ENCODE assay signal across 37 cellular contexts in genomic region chr2:163374282-163374681, GRCh38.
"Had no signal": no experiment of that assay in that cellular context is flagged by ENCODE, and none has a peak within 500 bp of the region (broad histone marks: within the 10 kb centered on the region; RNA-seq: fewer than 3 reads in every experiment).

No MANE protein-coding gene starts in this region.

- H3K27me3 ChIP-seq: adrenal gland, ascending aorta, body of pancreas, brain microvascular endothelial cell, breast epithelium, cardiac muscle cell had no signal

- ATAC-seq: activated naive CD4-positive, alpha-beta T cell treated with anti-CD3 and anti-CD28 coated beads, Interleukin-2, amount 50 U/mL, for 72 hours; activated naive CD8-positive, alpha-beta T cell treated with anti-CD3 and anti-CD28 coated beads, Interleukin-2, amount 50 U/mL, for 24 hours; activated T-cell treated with anti-CD3 and anti-CD28 coated beads, Interleukin-2, amount 50 U/mL, for 4 hours; activated T-cell treated with anti-CD3 and anti-CD28 coated beads, Interleukin-2, amount 50 U/mL, for 72 hours; activated T-helper 17 cell treated with anti-CD3 and anti-CD28 coated beads, Interleukin-2, amount 50 U/mL, for 72 hours; body of pancreas had no signal

- H3K9me3 ChIP-seq: adrenal gland, ascending aorta, body of pancreas, breast epithelium had no signal

- H3K4me3 ChIP-seq: adrenal gland, ascending aorta, body of pancreas, breast epithelium, cardiac muscle cell had no signal

- H3K36me3 Mint-ChIP-seq: activated naive CD4-positive, alpha-beta T cell treated with anti-CD3 and anti-CD28 coated beads, Interleukin-2, amount 10 ng/mL, durations not matched to agents 7 days and 5 days; activated naive CD4-positive, alpha-beta T cell treated with anti-CD3 and anti-CD28 coated beads, Interleukin-2, amount 50 U/mL, for 24 hours; activated naive CD4-positive, alpha-beta T cell treated with anti-CD3 and anti-CD28 coated beads, Interleukin-2, amount 50 U/mL, for 72 hours; activated naive CD8-positive, alpha-beta T cell; activated naive CD8-positive, alpha-beta T cell treated with anti-CD3 and anti-CD28 coated beads for 36 hours; activated naive CD8-positive, alpha-beta T cell treated with anti-CD3 and anti-CD28 coated beads, Interleukin-2, amount 10 ng/mL, durations not matched to agents 7 days and 5 days; brain had no signal

- H3K27ac Mint-ChIP-seq: activated naive CD4-positive, alpha-beta T cell treated with anti-CD3 and anti-CD28 coated beads for 36 hours; activated naive CD4-positive, alpha-beta T cell treated with anti-CD3 and anti-CD28 coated beads, Interleukin-2, amount 10 ng/mL, durations not matched to agents 7 days and 5 days; activated naive CD4-positive, alpha-beta T cell treated with anti-CD3 and anti-CD28 coated beads, Interleukin-2, amount 50 U/mL, for 24 hours; activated naive CD4-positive, alpha-beta T cell treated with anti-CD3 and anti-CD28 coated beads, Interleukin-2, amount 50 U/mL, for 72 hours; activated naive CD8-positive, alpha-beta T cell; activated naive CD8-positive, alpha-beta T cell treated with anti-CD3 and anti-CD28 coated beads for 36 hours; activated naive CD8-positive, alpha-beta T cell treated with anti-CD3 and anti-CD28 coated beads, Interleukin-2, amount 10 ng/mL, durations not matched to agents 7 days and 5 days; activated naive CD8-positive, alpha-beta T cell treated with anti-CD3 and anti-CD28 coated beads, Interleukin-2, amount 50 U/mL, for 24 hours; activated T-cell treated with anti-CD3 and anti-CD28 coated beads, Interleukin-2, amount 50 U/mL, for 24 hours; activated T-cell treated with anti-CD3 and anti-CD28 coated beads, Interleukin-2, amount 50 U/mL, for 72 hours; activated T-helper 1 cell treated with anti-CD3 and anti-CD28 coated beads, Interleukin-12 subunit alpha, Interleukin-12 subunit beta, Interleukin-2, Interleukin-4 antibody, amounts not matched to agents 30 ng/mL and 10 ng/mL and 1 ng/mL, durations not matched to agents 14 hours and 24 hours and 36 hours; activated T-helper 17 cell treated with anti-CD3 and anti-CD28 coated beads, Interleukin-2, amount 50 U/mL, for 72 hours; activated T-helper 2 cell treated with anti-CD3 and anti-CD28 coated beads, Interferon-gamma antibody, Interleukin-2, Interleukin-4, amounts not matched to agents 10 μg/mL and 5 μg/mL and 100 μg/mL, durations not matched to agents 14 hours and 24 hours and 36 hours; brain had no signal

- H3K4me3 Mint-ChIP-seq: activated naive CD4-positive, alpha-beta T cell treated with anti-CD3 and anti-CD28 coated beads for 36 hours; activated naive CD4-positive, alpha-beta T cell treated with anti-CD3 and anti-CD28 coated beads, Interleukin-2, amount 10 ng/mL, durations not matched to agents 7 days and 5 days; activated naive CD4-positive, alpha-beta T cell treated with anti-CD3 and anti-CD28 coated beads, Interleukin-2, amount 50 U/mL, for 24 hours; activated naive CD8-positive, alpha-beta T cell; activated naive CD8-positive, alpha-beta T cell treated with anti-CD3 and anti-CD28 coated beads for 36 hours; activated naive CD8-positive, alpha-beta T cell treated with anti-CD3 and anti-CD28 coated beads, Interleukin-2, amount 10 ng/mL, durations not matched to agents 7 days and 5 days; activated naive CD8-positive, alpha-beta T cell treated with anti-CD3 and anti-CD28 coated beads, Interleukin-2, amount 50 U/mL, for 24 hours; activated T-cell treated with anti-CD3 and anti-CD28 coated beads, Interleukin-2, amount 50 U/mL, for 24 hours; activated T-cell treated with anti-CD3 and anti-CD28 coated beads, Interleukin-2, amount 50 U/mL, for 4 hours; activated T-cell treated with anti-CD3 and anti-CD28 coated beads, Interleukin-2, amount 50 U/mL, for 72 hours; activated T-helper 1 cell treated with anti-CD3 and anti-CD28 coated beads, Interleukin-12 subunit alpha, Interleukin-12 subunit beta, Interleukin-2, Interleukin-4 antibody, amounts not matched to agents 30 ng/mL and 10 ng/mL and 1 ng/mL, durations not matched to agents 14 hours and 24 hours and 36 hours; activated T-helper 17 cell treated with anti-CD3 and anti-CD28 coated beads, Interleukin-2, amount 50 U/mL, for 72 hours; brain; central memory CD8-positive, alpha-beta T cell had no signal

- DNase-seq: activated effector memory CD4-positive, alpha-beta T cell treated with anti-CD3 and anti-CD28 coated beads, Interleukin-2, amount 50 U/mL, for 16 hours; activated effector memory CD4-positive, alpha-beta T cell treated with Interleukin-2 at 50 U/mL for 16 hours; activated gamma-delta T cell; activated gamma-delta T cell treated with Interleukin-2 at 50 U/mL for 16 hours; activated naive CD4-positive, alpha-beta T cell; activated naive CD4-positive, alpha-beta T cell treated with anti-CD3 and anti-CD28 coated beads for 36 hours; activated naive CD4-positive, alpha-beta T cell treated with anti-CD3 and anti-CD28 coated beads, Interleukin-2, amount 10 ng/mL, durations not matched to agents 7 days and 5 days; activated naive CD4-positive, alpha-beta T cell treated with anti-CD3 and anti-CD28 coated beads, Interleukin-2, amount 50 U/mL, for 16 hours; activated naive CD4-positive, alpha-beta T cell treated with Interleukin-2 at 50 U/mL for 16 hours; activated naive CD8-positive, alpha-beta T cell treated with anti-CD3 and anti-CD28 coated beads for 36 hours; activated naive CD8-positive, alpha-beta T cell treated with anti-CD3 and anti-CD28 coated beads, Interleukin-2, amount 10 ng/mL, durations not matched to agents 7 days and 5 days; activated naive CD8-positive, alpha-beta T cell treated with anti-CD3 and anti-CD28 coated beads, Interleukin-2, amount 50 U/mL, for 24 hours; activated T-cell treated with anti-CD3 and anti-CD28 coated beads, Interleukin-2, amount 50 U/mL, for 24 hours; activated T-cell treated with anti-CD3 and anti-CD28 coated beads, Interleukin-2, amount 50 U/mL, for 4 hours; activated T-cell treated with anti-CD3 and anti-CD28 coated beads, Interleukin-2, amount 50 U/mL, for 48 hours; activated T-cell treated with anti-CD3 and anti-CD28 coated beads, Interleukin-2, amount 50 U/mL, for 72 hours; adrenal gland; amniotic stem cell; amygdala; anterior cingulate cortex; aorta; body of pancreas; brain microvascular endothelial cell; caudate nucleus; central memory CD4-positive, alpha-beta T cell; cerebellar nuclear complex had no signal

- H3K27me3 Mint-ChIP-seq: activated naive CD4-positive, alpha-beta T cell treated with anti-CD3 and anti-CD28 coated beads, Interleukin-2, amount 10 ng/mL, durations not matched to agents 7 days and 5 days; activated naive CD4-positive, alpha-beta T cell treated with anti-CD3 and anti-CD28 coated beads, Interleukin-2, amount 50 U/mL, for 24 hours; activated naive CD8-positive, alpha-beta T cell; activated naive CD8-positive, alpha-beta T cell treated with anti-CD3 and anti-CD28 coated beads for 36 hours; activated naive CD8-positive, alpha-beta T cell treated with anti-CD3 and anti-CD28 coated beads, Interleukin-2, amount 10 ng/mL, durations not matched to agents 7 days and 5 days; activated naive CD8-positive, alpha-beta T cell treated with anti-CD3 and anti-CD28 coated beads, Interleukin-2, amount 50 U/mL, for 24 hours; activated T-cell treated with anti-CD3 and anti-CD28 coated beads, Interleukin-2, amount 50 U/mL, for 24 hours; activated T-helper 17 cell treated with anti-CD3 and anti-CD28 coated beads, Interleukin-2, amount 50 U/mL, for 72 hours; central memory CD8-positive, alpha-beta T cell had no signal

- H3K27ac ChIP-seq: adrenal gland, ascending aorta, body of pancreas, brain microvascular endothelial cell, breast epithelium, cardiac muscle cell had no signal

- H3K36me3 ChIP-seq: adrenal gland, ascending aorta, brain microvascular endothelial cell, breast epithelium, cardiac muscle cell had no signal

- H3K4me1 ChIP-seq: adrenal gland, ascending aorta, body of pancreas, breast epithelium had no signal

- H3K4me1 Mint-ChIP-seq: activated naive CD4-positive, alpha-beta T cell treated with anti-CD3 and anti-CD28 coated beads, Interleukin-2, amount 10 ng/mL, durations not matched to agents 7 days and 5 days; activated naive CD4-positive, alpha-beta T cell treated with anti-CD3 and anti-CD28 coated beads, Interleukin-2, amount 50 U/mL, for 24 hours; activated naive CD8-positive, alpha-beta T cell treated with anti-CD3 and anti-CD28 coated beads for 36 hours; activated naive CD8-positive, alpha-beta T cell treated with anti-CD3 and anti-CD28 coated beads, Interleukin-2, amount 10 ng/mL, durations not matched to agents 7 days and 5 days; activated naive CD8-positive, alpha-beta T cell treated with anti-CD3 and anti-CD28 coated beads, Interleukin-2, amount 50 U/mL, for 24 hours; activated T-helper 17 cell treated with anti-CD3 and anti-CD28 coated beads, Interleukin-2, amount 50 U/mL, for 72 hours; brain; central memory CD8-positive, alpha-beta T cell had no signal

- H3K9me3 Mint-ChIP-seq: activated naive CD4-positive, alpha-beta T cell treated with anti-CD3 and anti-CD28 coated beads for 36 hours; activated naive CD4-positive, alpha-beta T cell treated with anti-CD3 and anti-CD28 coated beads, Interleukin-2, amount 10 ng/mL, durations not matched to agents 7 days and 5 days; activated naive CD4-positive, alpha-beta T cell treated with anti-CD3 and anti-CD28 coated beads, Interleukin-2, amount 50 U/mL, for 24 hours; activated naive CD8-positive, alpha-beta T cell treated with anti-CD3 and anti-CD28 coated beads for 36 hours; activated naive CD8-positive, alpha-beta T cell treated with anti-CD3 and anti-CD28 coated beads, Interleukin-2, amount 10 ng/mL, durations not matched to agents 7 days and 5 days; activated T-helper 2 cell treated with anti-CD3 and anti-CD28 coated beads, Interferon-gamma antibody, Interleukin-2, Interleukin-4, amounts not matched to agents 10 μg/mL and 5 μg/mL and 100 μg/mL, durations not matched to agents 14 hours and 24 hours and 36 hours had no signal
